In genomic region chr13:26784704-26785639, GRCh38 we compare ENCODE assay signal across 8 cellular contexts. TPM values are rescaled to one million over a fixed set of nuclear protein-coding genes. Genes with fewer than 3 reads are reported as not detected.
DNase-seq lines count a peak whose midpoint lies in the region; ATAC-seq and TF ChIP-seq lines count a peak whose summit lies in the region.

No MANE protein-coding gene starts in this region.

- H2AFZ ChIP-seq in PC-9, result no peak overlapping the region

- POLR2A ChIA-PET in PC-9 (lab: Charles Lee; ENCODE audit: unreplicated experiment), result no interaction called here

- no peaks in the 10 kb centered on the region for H4K20me1 ChIP-seq in PC-9 (ENCODE audit: insufficient read depth)

- DNase-seq in AML-193 (lab: John Stamatoyannopoulos, UW) (peak; percentile 6 to 16), NOMO-1 treated with dmso at 0.1 percent for 144 hours (lab: John Stamatoyannopoulos, UW; ENCODE audit: unreplicated experiment) (peak; percentile 37), heart left ventricle (peak in 3 of 5 donors; percentile 26 to 45 (median 28)), foreskin keratinocyte (no peak), GDM1 (lab: John Stamatoyannopoulos, UW) (no peak), PC-9 (no peak)

- no peaks in the 10 kb centered on the region for H3F3A ChIP-seq in PC-9 (ENCODE audit: insufficient read depth, low read depth)

- H3K4me3 ChIP-seq in heart left ventricle, result peak overlapping the region in 1 of 12 donors; percentile 30
- no peak overlapping the region for H3K4me3 ChIP-seq in PC-9

- no peak overlapping the region for H3K4me2 ChIP-seq in PC-9

- 34 to 43% (median 38%) methylated on average over 13 to 18 of the region's 18 CpGs for WGBS in heart left ventricle, 4 donors

- no peak for TF ChIP-seq CTCF in heart left ventricle (IDR thresholded peaks at IDR 0.05)
- TF ChIP-seq CTCF in foreskin keratinocyte (conservative IDR thresholded peaks at IDR 0.05), result no peak
- TF ChIP-seq CTCF in PC-9 (conservative IDR thresholded peaks at IDR 0.05), result no peak

- peak in 1 of 2 donors; percentile 23 for TF ChIP-seq POLR2A in heart left ventricle (IDR thresholded peaks at IDR 0.05)

- peaks cover 0 to 16% (median 2%) of the 10 kb centered on the region in 12 donors for H3K4me1 ChIP-seq in heart left ventricle
- no peaks in the 10 kb centered on the region for H3K4me1 ChIP-seq in foreskin keratinocyte
- no peaks in the 10 kb centered on the region for H3K4me1 ChIP-seq in PC-9 (replicated peaks; ENCODE audit: insufficient read depth)

- CTCF ChIA-PET in PC-9 (lab: Charles Lee), result no interaction called here

- ATAC-seq in GM18907 (IDR thresholded peaks at IDR 0.05; ENCODE audit: unreplicated experiment) (peak; percentile 75), heart left ventricle (peak; percentile 84 to 88 (median 85)), foreskin keratinocyte (no peak), GM18858 (IDR thresholded peaks at IDR 0.05; ENCODE audit: unreplicated experiment) (no peak)

- H3K9me3 ChIP-seq in heart left ventricle (peaks cover 0 to 10% (median 0%) of the 10 kb centered on the region in 12 donors), PC-9 (ENCODE audit: insufficient read depth, low read depth) (no peaks in the 10 kb centered on the region)

- no peaks in the 10 kb centered on the region for H3K79me2 ChIP-seq in PC-9 (ENCODE audit: low read depth)

- intact Hi-C loops in heart left ventricle (cut with DNase I), result no loop called here
- intact Hi-C loops in PC-9 (cut with micrococcal nuclease; ENCODE audit: unreplicated experiment), result no loop called here

- no peaks in the 10 kb centered on the region for H3K9me2 ChIP-seq in PC-9 (ENCODE audit: insufficient read depth)

- peak overlapping the region in 10 of 12 donors; percentile 23 to 70 (median 52) for H3K27ac ChIP-seq in heart left ventricle
- H3K27ac ChIP-seq in foreskin keratinocyte, result no peak overlapping the region
- no peak overlapping the region for H3K27ac ChIP-seq in PC-9

- H3K27me3 ChIP-seq in heart left ventricle, result peaks cover 0 to 26% (median 0%) of the 10 kb centered on the region in 9 donors
- H3K27me3 ChIP-seq in foreskin keratinocyte, result no peaks in the 10 kb centered on the region
- peaks cover 100% of the 10 kb centered on the region for H3K27me3 ChIP-seq in PC-9 (ENCODE audit: insufficient read depth, low read depth)

- H3K36me3 ChIP-seq in heart left ventricle (no peaks in the 10 kb centered on the region), PC-9 (ENCODE audit: low read depth) (no peaks in the 10 kb centered on the region)

- BruUV-seq in PC-9 (replicated peaks; lab: Mats Ljungman, UMichigan), result no TSS peak

RNA-seq across cellular contexts. Expression of gene GPR12, which starts 24.4 kb away (rescaled TPM):
- total RNA-seq in heart left ventricle (under 1 TPM in 5 of 9 donors, not detected in 4; 0.14 to 0.20 (median 0.16) TPM), foreskin keratinocyte (not detected in 2 replicates), PC-9 (2021) (not detected in 2 replicates)
- polyA plus RNA-seq in heart left ventricle (under 1 TPM; 0.01 to 0.08 TPM), foreskin keratinocyte (not detected in 2 replicates)

Comparison
In these comparisons a context has a peak if more than half of its experiments do, and no peak if none do; other contexts are left out.
1. DNase-seq: peak in AML-193 (2 of 2), NOMO-1 treated with dmso at 0.1 percent for 144 hours (single experiment) and heart left ventricle (3 of 5); none in foreskin keratinocyte (0 of 2), GDM1 (single experiment) and PC-9 (0 of 2).
2. ATAC-seq: peak in GM18907 (single experiment) and heart left ventricle (4 of 4); none in foreskin keratinocyte (single experiment) and GM18858 (single experiment).
3. H3K27ac ChIP-seq: peak in heart left ventricle (10 of 12); none in foreskin keratinocyte (single experiment) and PC-9 (single experiment).